Comparison of ENCODE assay signal across 19 cellular contexts in genomic region chr2:12199661-12200258, GRCh38.
A peak's percentile ranks its signal among the peaks of the same experiment; 100 is the strongest.
DNase-seq lines count a peak whose midpoint lies in the region; ATAC-seq and TF ChIP-seq lines count a peak whose summit lies in the region.
"Had no signal": no experiment of that assay in that cellular context is flagged by ENCODE, and none has a peak within 500 bp of the region (broad histone marks: within the 10 kb centered on the region; RNA-seq: fewer than 3 reads in every experiment).

No MANE protein-coding gene starts in this region.

- 45 to 64% methylated on average over 5 of the region's 5 CpGs for WGBS in heart right ventricle, 2 donors
- 53% methylated on average over 5 of the region's 5 CpGs for WGBS in right cardiac atrium

- H3K9me3 ChIP-seq in heart right ventricle = peaks cover 0 to 11% (median 5%) of the 10 kb centered on the region in 11 donors
- H3K9me3 ChIP-seq in right cardiac atrium (ENCODE audit: control insufficient read depth, low read length) = no peaks in the 10 kb centered on the region
- no peaks in the 10 kb centered on the region for H3K9me3 ChIP-seq in upper lobe of right lung
- H3K9me3 ChIP-seq: Peyer's patch had no signal

- H3K36me3 ChIP-seq in heart right ventricle (no peaks in the 10 kb centered on the region), upper lobe of right lung (no peaks in the 10 kb centered on the region)
- H3K36me3 ChIP-seq: Peyer's patch, SJSA1 had no signal

- no peak overlapping the region for H3K4me3 Mint-ChIP-seq in T-helper 2 cell treated with Interferon-gamma antibody and Interleukin-4, amounts not matched to agents 5 μg/mL and 100 μg/mL, for 36 hours
- H3K4me3 Mint-ChIP-seq: B cell had no signal

- ATAC-seq in heart right ventricle (peak; percentile 30 to 80 (median 56)), right cardiac atrium (no peak), upper lobe of right lung (peak; percentile 42)

- H3K27ac ChIP-seq in heart right ventricle = peak overlapping the region in 3 of 10 donors; percentile 5 to 28 (median 18)
- H3K27ac ChIP-seq in right cardiac atrium (ENCODE audit: low read length) = no peak overlapping the region
- no peak overlapping the region for H3K27ac ChIP-seq in upper lobe of right lung
- H3K27ac ChIP-seq: Peyer's patch, SJSA1 had no signal

- H3K27me3 Mint-ChIP-seq in T-helper 2 cell treated with Interferon-gamma antibody and Interleukin-4, amounts not matched to agents 5 μg/mL and 100 μg/mL, for 36 hours (ENCODE audit: low read depth) = peaks cover 2% of the 10 kb centered on the region
- H3K27me3 Mint-ChIP-seq: B cell had no signal

- no peaks in the 10 kb centered on the region for H3K36me3 Mint-ChIP-seq in T-helper 2 cell treated with Interferon-gamma antibody and Interleukin-4, amounts not matched to agents 5 μg/mL and 100 μg/mL, for 36 hours (ENCODE audit: low read depth)

- no peak for TF ChIP-seq CTCF in heart right ventricle (IDR thresholded peaks at IDR 0.05)
- no peak for TF ChIP-seq CTCF in upper lobe of right lung (IDR thresholded peaks at IDR 0.05)

- peaks cover 9% of the 10 kb centered on the region for H3K9me3 Mint-ChIP-seq in T-helper 2 cell treated with Interferon-gamma antibody and Interleukin-4, amounts not matched to agents 5 μg/mL and 100 μg/mL, for 36 hours

- H3K4me1 ChIP-seq in heart right ventricle = peaks cover 6 to 36% (median 25%) of the 10 kb centered on the region in 9 donors
- peaks cover 3% of the 10 kb centered on the region for H3K4me1 ChIP-seq in right cardiac atrium (ENCODE audit: control insufficient read depth, insufficient read depth, low read length)
- H3K4me1 ChIP-seq in upper lobe of right lung = peaks cover 11% of the 10 kb centered on the region
- H3K4me1 ChIP-seq: Peyer's patch, SJSA1 had no signal

- H3K27me3 ChIP-seq in heart right ventricle (no peaks in the 10 kb centered on the region), right cardiac atrium (ENCODE audit: control insufficient read depth, insufficient read depth) (no peaks in the 10 kb centered on the region), upper lobe of right lung (no peaks in the 10 kb centered on the region)
- H3K27me3 ChIP-seq: Peyer's patch, SJSA1 had no signal

- DNase-seq in heart right ventricle (no peak), right cardiac atrium (no peak), SK-N-DZ (ENCODE audit: low spot score) (peak; percentile 39), myocyte (ENCODE audit: low read depth) (peak; percentile 13), upper lobe of right lung (no peak), NCI-H82 treated with DMSO at 0.1 percent for 48 hours (lab: John Stamatoyannopoulos, UW; ENCODE audit: unreplicated experiment) (no peak)
- DNase-seq in T-helper 2 cell treated with Interferon-gamma antibody and Interleukin-4, amounts not matched to agents 5 μg/mL and 100 μg/mL, for 36 hours (ENCODE audit: low spot score) = no peak
- DNase-seq: EL, GF-D8, Karpas-422, NCI-H1417, NCI-H1694 treated with DMSO at 0.1 percent for 48 hours, NCI-H2081 treated with DMSO at 0.1 percent for 48 hours, NCI-H2227 treated with DMSO at 0.1 percent for 48 hours, NCI-H510A, Peyer's patch, SW 1271 had no signal

- intact Hi-C loops in heart right ventricle (cut with DNase I) = loop anchor here in 1 of 10 donors (10.0 kb wide), 1 partner anchor 115 kb away; no protein-coding TSS in a partner anchor
- intact Hi-C loops in right cardiac atrium (cut with DNase I) = no loop called here
- intact Hi-C loops in upper lobe of right lung (cut with DNase I) = no loop called here

- no peak overlapping the region for H3K27ac Mint-ChIP-seq in T-helper 2 cell treated with Interferon-gamma antibody and Interleukin-4, amounts not matched to agents 5 μg/mL and 100 μg/mL, for 36 hours
- H3K27ac Mint-ChIP-seq: B cell had no signal

- H3K4me3 ChIP-seq in heart right ventricle = no peak overlapping the region
- no peak overlapping the region for H3K4me3 ChIP-seq in right cardiac atrium (ENCODE audit: low read length)
- H3K4me3 ChIP-seq in upper lobe of right lung = no peak overlapping the region
- H3K4me3 ChIP-seq: Peyer's patch, SJSA1 had no signal

- peaks cover 5% of the 10 kb centered on the region for H3K4me1 Mint-ChIP-seq in T-helper 2 cell treated with Interferon-gamma antibody and Interleukin-4, amounts not matched to agents 5 μg/mL and 100 μg/mL, for 36 hours (ENCODE audit: low read depth)

Comparison
In these comparisons a context has a peak if more than half of its experiments do, and no peak if none do; other contexts are left out.
1. ATAC-seq: peak in heart right ventricle (8 of 8) and upper lobe of right lung (single experiment); none in right cardiac atrium (0 of 2).
2. DNase-seq: peak in SK-N-DZ (single experiment) and myocyte (single experiment); none in heart right ventricle (0 of 2), right cardiac atrium (0 of 3), upper lobe of right lung (single experiment), T-helper 2 cell treated with Interferon-gamma antibody and Interleukin-4, amounts not matched to agents 5 μg/mL and 100 μg/mL, for 36 hours (single experiment) and NCI-H82 treated with DMSO at 0.1 percent for 48 hours (single experiment).